Comparison of ENCODE assay signal across 8 cellular contexts in genomic region chr1:52927219-52928082, GRCh38. TPM values are rescaled to one million over a fixed set of nuclear protein-coding genes. Genes with fewer than 3 reads are reported as not detected.
DNase-seq lines count a peak whose midpoint lies in the region; ATAC-seq, FAIRE-seq and TF ChIP-seq lines count a peak whose summit lies in the region.

A gene with protein sequence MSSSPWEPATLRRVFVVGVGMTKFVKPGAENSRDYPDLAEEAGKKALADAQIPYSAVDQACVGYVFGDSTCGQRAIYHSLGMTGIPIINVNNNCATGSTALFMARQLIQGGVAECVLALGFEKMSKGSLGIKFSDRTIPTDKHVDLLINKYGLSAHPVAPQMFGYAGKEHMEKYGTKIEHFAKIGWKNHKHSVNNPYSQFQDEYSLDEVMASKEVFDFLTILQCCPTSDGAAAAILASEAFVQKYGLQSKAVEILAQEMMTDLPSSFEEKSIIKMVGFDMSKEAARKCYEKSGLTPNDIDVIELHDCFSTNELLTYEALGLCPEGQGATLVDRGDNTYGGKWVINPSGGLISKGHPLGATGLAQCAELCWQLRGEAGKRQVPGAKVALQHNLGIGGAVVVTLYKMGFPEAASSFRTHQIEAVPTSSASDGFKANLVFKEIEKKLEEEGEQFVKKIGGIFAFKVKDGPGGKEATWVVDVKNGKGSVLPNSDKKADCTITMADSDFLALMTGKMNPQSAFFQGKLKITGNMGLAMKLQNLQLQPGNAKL (plus strand): TSS chr1:52927276. CDS start chr1:52927397, 121 bp downstream.

- H3K4me2 ChIP-seq in Loucy (ENCODE audit: low read depth, low read length, poor library complexity, severe bottlenecking): peak within 1 kb of the TSS; percentile 87

- no peak for FAIRE-seq in urothelium cell line (lab: Jason Lieb, UNC)

- no peaks in the 10 kb centered on the region for H3K9me2 ChIP-seq in Loucy (replicated peaks; ENCODE audit: low read depth, low read length)

- no peaks in the 10 kb centered on the region for H3K27me3 ChIP-seq in CD4-positive, alpha-beta memory T cell (ENCODE audit: insufficient read depth, low read length)
- H3K27me3 ChIP-seq in Loucy (ENCODE audit: insufficient read depth, low read length, poor library complexity, severe bottlenecking) (peaks cover 18% of the 10 kb centered on the region), right cardiac atrium (ENCODE audit: control insufficient read depth, insufficient read depth) (no peaks in the 10 kb centered on the region), rectal smooth muscle tissue (ENCODE audit: control insufficient read depth, insufficient read depth, low read length) (no peaks in the 10 kb centered on the region)

- peak within 1 kb of the TSS; percentile 53 for H3K27ac ChIP-seq in CD4-positive, alpha-beta memory T cell (ENCODE audit: low read depth, low read length)
- peak within 1 kb of the TSS; percentile 76 for H3K27ac ChIP-seq in angular gyrus (ENCODE audit: low read depth, low read length)
- H3K27ac ChIP-seq in right cardiac atrium (ENCODE audit: low read length): peak within 1 kb of the TSS; percentile 92
- peak within 1 kb of the TSS; percentile 83 for H3K27ac ChIP-seq in rectal smooth muscle tissue (ENCODE audit: low read depth, low read length)

- H3K27ac Mint-ChIP-seq in CD4-positive, alpha-beta memory T cell: peak within 1 kb of the TSS; percentile 3 to 93 (median 79)
- peak within 1 kb of the TSS; percentile 78 for H3K27ac Mint-ChIP-seq in T-helper 1 cell treated with Interleukin-12 subunit alpha and Interleukin-12 subunit beta and Interleukin-4 antibody, amounts not matched to agents 30 μg/mL and 1 μg/mL, for 36 hours

- CTCF ChIA-PET in CD4-positive, alpha-beta memory T cell (lab: Charles Lee; ENCODE audit: partially characterized antibody): interaction anchor here (0.8 kb wide), 1 partner anchor 10 kb away, joined by 3 read pairs; no protein-coding TSS in a partner anchor

- peak within 1 kb of the TSS; percentile 55 to 76 for H3K4me3 ChIP-seq in CD4-positive, alpha-beta memory T cell (ENCODE audit: low read length in 2 of 2)
- H3K4me3 ChIP-seq in Loucy (ENCODE audit: low read length, poor library complexity, severe bottlenecking) (peak within 1 kb of the TSS; percentile 86), right cardiac atrium (ENCODE audit: low read length) (peak within 1 kb of the TSS; percentile 79), rectal smooth muscle tissue (ENCODE audit: low read length) (peak within 1 kb of the TSS; percentile 66)

- ATAC-seq in GM21381 (IDR thresholded peaks at IDR 0.05; ENCODE audit: unreplicated experiment) (peak; percentile 70), right cardiac atrium (peak; percentile 97 to 98)

- no peak for TF ChIP-seq CTCF in Loucy (conservative IDR thresholded peaks at IDR 0.05; ENCODE audit: low read length)

- H3F3A ChIP-seq in Loucy (ENCODE audit: low read depth): no peaks in the 10 kb centered on the region

- no peaks in the 10 kb centered on the region for H3K9me3 Mint-ChIP-seq in CD4-positive, alpha-beta memory T cell
- no peaks in the 10 kb centered on the region for H3K9me3 Mint-ChIP-seq in T-helper 1 cell treated with Interleukin-12 subunit alpha and Interleukin-12 subunit beta and Interleukin-4 antibody, amounts not matched to agents 30 μg/mL and 1 μg/mL, for 36 hours

- H3K9me3 ChIP-seq in CD4-positive, alpha-beta memory T cell (ENCODE audit: control insufficient read depth in 1 of 2, low read length in 2 of 2): no peaks in the 10 kb centered on the region
- no peaks in the 10 kb centered on the region for H3K9me3 ChIP-seq in Loucy (ENCODE audit: insufficient read depth, low read depth, low read length)
- H3K9me3 ChIP-seq in right cardiac atrium (ENCODE audit: control insufficient read depth, low read length): no peaks in the 10 kb centered on the region

- peaks cover 15 to 27% (median 16%) of the 10 kb centered on the region in 4 donors for H3K4me1 Mint-ChIP-seq in CD4-positive, alpha-beta memory T cell
- H3K4me1 Mint-ChIP-seq in T-helper 1 cell treated with Interleukin-12 subunit alpha and Interleukin-12 subunit beta and Interleukin-4 antibody, amounts not matched to agents 30 μg/mL and 1 μg/mL, for 36 hours (ENCODE audit: low read depth): peaks cover 15% of the 10 kb centered on the region

- H3K4me1 ChIP-seq in CD4-positive, alpha-beta memory T cell (ENCODE audit: insufficient read depth, low read length): peaks cover 13% of the 10 kb centered on the region
- H3K4me1 ChIP-seq in Loucy (ENCODE audit: insufficient read depth, low read length, poor library complexity, severe bottlenecking): no peaks in the 10 kb centered on the region
- H3K4me1 ChIP-seq in right cardiac atrium (ENCODE audit: control insufficient read depth, insufficient read depth, low read length): no peaks in the 10 kb centered on the region
- peaks cover 7% of the 10 kb centered on the region for H3K4me1 ChIP-seq in rectal smooth muscle tissue (ENCODE audit: control insufficient read depth, insufficient read depth, low read length)

- H3K9ac ChIP-seq in Loucy (ENCODE audit: low read depth, low read length, poor library complexity, severe bottlenecking) (peak within 1 kb of the TSS; percentile 75), rectal smooth muscle tissue (ENCODE audit: low read length) (peak within 1 kb of the TSS; percentile 90)

- peak within 1 kb of the TSS; percentile 100 for H2AFZ ChIP-seq in Loucy (ENCODE audit: low read length)

- under 1% methylated on average over 68 of the region's 68 CpGs for WGBS in right cardiac atrium

- POLR2A ChIA-PET in CD4-positive, alpha-beta memory T cell (lab: Charles Lee; ENCODE audit: partially characterized antibody): interaction anchor here (0.6 to 1.5 kb wide), 5 partner anchors 9 to 523 kb away, joined by 3 to 7 read pairs (median 4); partner anchors contain the start of genes ORC1, PRPF38A and ZYG11B

- peak; percentile 71 to 79 (median 75) for DNase-seq in CD4-positive, alpha-beta memory T cell
- DNase-seq in right cardiac atrium (peak; percentile 86 to 95 (median 94)), urothelium cell line (ENCODE audit: low spot score) (peak; percentile 84)

- no peaks in the 10 kb centered on the region for H3K79me2 ChIP-seq in Loucy (ENCODE audit: insufficient read depth, low read length)

- no peaks in the 10 kb centered on the region for H4K20me1 ChIP-seq in Loucy (ENCODE audit: insufficient read depth, low read length, poor library complexity, severe bottlenecking)

- intact Hi-C loops in CD4-positive, alpha-beta memory T cell (cut with micrococcal nuclease): loop anchor here (10.0 kb wide), 1 partner anchor 87 kb away; no protein-coding TSS in a partner anchor
- intact Hi-C loops in right cardiac atrium (cut with DNase I): loop anchor here in 1 of 4 donors (10.0 kb wide), 1 partner anchor 223 kb away; no protein-coding TSS in a partner anchor

- no peaks in the 10 kb centered on the region for H3K36me3 ChIP-seq in CD4-positive, alpha-beta memory T cell (ENCODE audit: insufficient read depth, low read length)
- H3K36me3 ChIP-seq in Loucy (ENCODE audit: insufficient read depth, low read length) (no peaks in the 10 kb centered on the region), rectal smooth muscle tissue (ENCODE audit: control insufficient read depth, insufficient read depth, low read length) (no peaks in the 10 kb centered on the region)

- peaks cover 0 to 2% of the 10 kb centered on the region in 2 donors for H3K36me3 Mint-ChIP-seq in CD4-positive, alpha-beta memory T cell
- peaks cover 6% of the 10 kb centered on the region for H3K36me3 Mint-ChIP-seq in T-helper 1 cell treated with Interleukin-12 subunit alpha and Interleukin-12 subunit beta and Interleukin-4 antibody, amounts not matched to agents 30 μg/mL and 1 μg/mL, for 36 hours (ENCODE audit: low read depth)

- H3K27me3 Mint-ChIP-seq in CD4-positive, alpha-beta memory T cell: no peaks in the 10 kb centered on the region
- peaks cover 9% of the 10 kb centered on the region for H3K27me3 Mint-ChIP-seq in T-helper 1 cell treated with Interleukin-12 subunit alpha and Interleukin-12 subunit beta and Interleukin-4 antibody, amounts not matched to agents 30 μg/mL and 1 μg/mL, for 36 hours (ENCODE audit: low read depth)

- H3K4me3 Mint-ChIP-seq in CD4-positive, alpha-beta memory T cell: peak within 1 kb of the TSS; percentile 81 to 92 (median 87)
- peak within 1 kb of the TSS; percentile 92 for H3K4me3 Mint-ChIP-seq in T-helper 1 cell treated with Interleukin-12 subunit alpha and Interleukin-12 subunit beta and Interleukin-4 antibody, amounts not matched to agents 30 μg/mL and 1 μg/mL, for 36 hours

RNA-seq across cellular contexts. Expression of the gene that starts here (rescaled TPM):
- 10 to 100 TPM; 49.7 to 52.1 TPM for total RNA-seq in CD4-positive, alpha-beta memory T cell
- 100 to 1,000 TPM; 145 to 260 TPM for polyA plus RNA-seq in CD4-positive, alpha-beta memory T cell
- 100 to 1,000 TPM; 129 to 149 (median 135) TPM for total RNA-seq in right cardiac atrium
- 203 TPM for polyA plus RNA-seq in right cardiac atrium

Comparison
In these comparisons a context has a peak if more than half of its experiments do, and no peak if none do; other contexts are left out.
1. Peak in every context shown above with its lines: DNase-seq, ATAC-seq, H3K4me3 ChIP-seq and H3K27ac ChIP-seq.